ENCODE assay signal across 8 cellular contexts in genomic region chr19:18848860-18849661, GRCh38.
DNase-seq lines count a peak whose midpoint lies in the region; ATAC-seq and TF ChIP-seq lines count a peak whose summit lies in the region.

No MANE protein-coding gene starts in this region.

- H3K36me3 ChIP-seq in ACC112 (ENCODE audit: insufficient read depth, low read length) (peaks cover 13% of the 10 kb centered on the region; the same call in 1 of the 2 replicates), tibial artery (peaks cover 41 to 43% (median 42%) of the 10 kb centered on the region in 3 donors)

- POLR2A ChIA-PET in GM10248 (lab: Yijun Ruan, JAX), result interaction anchor here (0.5 kb wide), 1 partner anchor 158 kb away, joined by 6 read pairs; no protein-coding TSS in a partner anchor

- intact Hi-C loops in tibial artery (cut with DNase I; ENCODE audit: low total_unique reads), result loop anchor here (10.0 kb wide), 1 partner anchor 254 kb away; no protein-coding TSS in a partner anchor

- no peak for TF ChIP-seq POLR2A in GM18505 (IDR thresholded peaks at IDR 0.05; ENCODE audit: borderline replicate concordance, extremely low read depth, insufficient read depth, insufficient read length)

- H3K4me1 ChIP-seq in ACC112 (ENCODE audit: control insufficient read depth, insufficient read depth, low read length, unreplicated experiment) (peaks cover 31% of the 10 kb centered on the region), tibial artery (peaks cover 0 to 61% (median 44%) of the 10 kb centered on the region in 4 donors)

- peak overlapping the region; percentile 84 for H3K27ac ChIP-seq in ACC112 (ENCODE audit: low read depth, low read length)
- peak overlapping the region; percentile 83 to 84 for H3K27ac ChIP-seq in tibial artery

- no peaks in the 10 kb centered on the region for H3K9me3 ChIP-seq in tibial artery

- no peak overlapping the region for H2AFZ ChIP-seq in ACC112 (ENCODE audit: low read length, unreplicated experiment)

- peak; percentile 52 to 80 for DNase-seq in NOMO-1 (lab: John Stamatoyannopoulos, UW; ENCODE audit: unreplicated experiment in 2 of 2)
- peak; percentile 72 for DNase-seq in choroid plexus epithelial cell (ENCODE audit: low read depth)
- peak; percentile 91 for DNase-seq in medulla oblongata (ENCODE audit: extremely low spot score)
- peak; percentile 85 to 91 for DNase-seq in tibial artery
- no peak for DNase-seq in activated CD4-positive, CD25-positive, alpha-beta regulatory T cell (lab: John Stamatoyannopoulos, UW)
- no peak for DNase-seq in GM10248 (ENCODE audit: extremely low spot score)

- peaks cover 61% of the 10 kb centered on the region for H3K79me2 ChIP-seq in ACC112 (ENCODE audit: control insufficient read depth, insufficient read depth, low read length, unreplicated experiment)

- H3K4me3 ChIP-seq in ACC112 (ENCODE audit: low read depth, low read length) (peak overlapping the region; percentile 51), choroid plexus epithelial cell (ENCODE audit: low read depth, low read length) (no peak overlapping the region), tibial artery (peak overlapping the region in 1 of 2 donors; percentile 12)

- no peaks in the 10 kb centered on the region for H3K27me3 ChIP-seq in ACC112 (ENCODE audit: insufficient read depth, low read length)
- no peaks in the 10 kb centered on the region for H3K27me3 ChIP-seq in tibial artery

- TF ChIP-seq CTCF in choroid plexus epithelial cell (conservative IDR thresholded peaks at IDR 0.05; ENCODE audit: low read depth, low read length) (no peak), tibial artery (IDR thresholded peaks at IDR 0.05) (no peak), GM10248 (IDR thresholded peaks at IDR 0.05; ENCODE audit: control extremely low read depth, extremely low read depth, low read depth, missing control alignments) (no peak)

- ATAC-seq in GM18505 (IDR thresholded peaks at IDR 0.05; ENCODE audit: unreplicated experiment), result no peak

- CTCF ChIA-PET in GM10248 (lab: Yijun Ruan, JAX), result interaction anchor here (0.9 to 12.6 kb wide), 7 partner anchors 8 to 255 kb away, joined by 3 to 158 read pairs (median 21); partner anchors contain the start of gene UPF1

Comparison
In these comparisons a context has a peak if more than half of its experiments do, and no peak if none do; other contexts are left out.
1. DNase-seq: peak in NOMO-1 (2 of 2), choroid plexus epithelial cell (single experiment), medulla oblongata (single experiment) and tibial artery (2 of 2); none in activated CD4-positive, CD25-positive, alpha-beta regulatory T cell (0 of 4) and GM10248 (single experiment).